ENCODE assay signal across 24 cellular contexts in genomic region chr6:130127195-130127594, GRCh38.
"Had no signal": no experiment of that assay in that cellular context is flagged by ENCODE, and none has a peak within 500 bp of the region (broad histone marks: within the 10 kb centered on the region; RNA-seq: fewer than 3 reads in every experiment).

No MANE protein-coding gene starts in this region.

- H3K9ac ChIP-seq: neural progenitor cell had no signal

- H3K4me3 ChIP-seq: gastrocnemius medialis, left ventricle myocardium inferior, lung, mucosa of descending colon, neural progenitor cell, right atrium auricular region, smooth muscle cell, testis, transverse colon had no signal

- H3K27me3 Mint-ChIP-seq: activated CD4-positive, alpha-beta memory T cell treated with anti-CD3 and anti-CD28 coated beads, Interleukin-2, amount 10 ng/mL, durations not matched to agents 7 days and 5 days; activated CD4-positive, alpha-beta T cell treated with anti-CD3 and anti-CD28 coated beads, Interleukin-2, amount 10 ng/mL, durations not matched to agents 24 days and 14 days had no signal

- DNase-seq: activated CD4-positive, alpha-beta memory T cell treated with anti-CD3 and anti-CD28 coated beads, Interleukin-2, amount 10 ng/mL, durations not matched to agents 7 days and 5 days; activated CD4-positive, alpha-beta T cell treated with anti-CD3 and anti-CD28 coated beads, Interleukin-2, amount 10 ng/mL, durations not matched to agents 24 days and 14 days; activated CD4-positive, CD25-positive, alpha-beta regulatory T cell treated with anti-CD3 and anti-CD28 coated beads, Interleukin-2, amount 50 U/mL, for 72 hours; activated CD8-positive, alpha-beta memory T cell treated with anti-CD3 and anti-CD28 coated beads, Interleukin-2, amount 50 U/mL, for 48 hours; activated effector memory CD4-positive, alpha-beta T cell treated with anti-CD3 and anti-CD28 coated beads, Interleukin-2, amount 50 U/mL, for 16 hours; activated naive CD4-positive, alpha-beta T cell treated with anti-CD3 and anti-CD28 coated beads for 36 hours; dermis blood vessel endothelial cell; effector CD8-positive, alpha-beta T cell; gastrocnemius medialis; glutamatergic neuron; islet precursor cell; left ventricle myocardium inferior; mesendoderm; mucosa of descending colon; occipital lobe; stimulated activated CD4-positive, alpha-beta T cell treated with anti-CD3 and anti-CD28 coated beads, Interleukin-1b, Interleukin-23, amount 100 ng/mL, for 48 hours; stimulated activated naive CD8-positive, alpha-beta T cell treated with anti-CD3 and anti-CD28 coated beads, Interleukin-15, Interleukin-2, amounts not matched to agents 100 U/mL and 50 U/mL, for 24 hours; T-helper 2 cell; testis; transverse colon had no signal

- H3K9me3 Mint-ChIP-seq: activated naive CD4-positive, alpha-beta T cell treated with anti-CD3 and anti-CD28 coated beads for 36 hours; neural progenitor cell had no signal

- H3K9me3 ChIP-seq: gastrocnemius medialis, left ventricle myocardium inferior, mucosa of descending colon, right atrium auricular region, testis, transverse colon had no signal

- H3K4me2 ChIP-seq: neural progenitor cell, smooth muscle cell had no signal

- H3K27ac ChIP-seq: gastrocnemius medialis, left ventricle myocardium inferior, neural progenitor cell, right atrium auricular region, testis, transverse colon had no signal

- H3K36me3 ChIP-seq: gastrocnemius medialis, left ventricle myocardium inferior, neural progenitor cell, right atrium auricular region, transverse colon had no signal

- H3K4me3 Mint-ChIP-seq: activated CD4-positive, alpha-beta memory T cell treated with anti-CD3 and anti-CD28 coated beads, Interleukin-2, amount 10 ng/mL, durations not matched to agents 7 days and 5 days; activated CD4-positive, alpha-beta T cell treated with anti-CD3 and anti-CD28 coated beads, Interleukin-2, amount 10 ng/mL, durations not matched to agents 24 days and 14 days; activated naive CD4-positive, alpha-beta T cell treated with anti-CD3 and anti-CD28 coated beads for 36 hours; neural progenitor cell had no signal

- H3K27ac Mint-ChIP-seq: activated CD4-positive, alpha-beta memory T cell treated with anti-CD3 and anti-CD28 coated beads, Interleukin-2, amount 10 ng/mL, durations not matched to agents 7 days and 5 days; activated CD4-positive, alpha-beta T cell treated with anti-CD3 and anti-CD28 coated beads, Interleukin-2, amount 10 ng/mL, durations not matched to agents 24 days and 14 days; activated naive CD4-positive, alpha-beta T cell treated with anti-CD3 and anti-CD28 coated beads for 36 hours; neural progenitor cell had no signal

- H2AFZ ChIP-seq: neural progenitor cell had no signal

- H3K27me3 ChIP-seq: gastrocnemius medialis, neural progenitor cell, right atrium auricular region, testis, transverse colon had no signal

- ATAC-seq: gastrocnemius medialis; mucosa of descending colon; stimulated activated naive CD8-positive, alpha-beta T cell treated with anti-CD3 and anti-CD28 coated beads, Interleukin-15, Interleukin-2, amounts not matched to agents 100 U/mL and 50 U/mL, for 24 hours had no signal

- H3K4me1 ChIP-seq: gastrocnemius medialis, left ventricle myocardium inferior, neural progenitor cell, right atrium auricular region had no signal
